ENCODE assay signal across 8 cellular contexts in the genomic region with DNA sequence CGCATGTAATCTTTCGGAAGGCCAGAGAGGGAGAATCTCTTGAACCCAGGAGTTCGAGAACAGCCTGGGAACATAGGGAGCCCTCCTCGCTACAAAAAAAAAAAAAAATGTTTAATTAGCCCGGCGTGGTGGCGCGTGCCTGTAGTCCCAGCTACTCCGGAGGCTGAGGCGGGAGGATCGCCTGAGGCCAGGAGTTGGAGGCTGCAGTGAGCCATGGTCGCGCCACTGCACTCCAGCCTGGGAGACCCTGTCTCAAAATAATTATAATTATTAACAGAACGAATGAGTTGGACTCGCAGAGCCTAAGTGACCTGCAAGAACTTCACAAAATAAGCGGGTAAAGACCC. TPM values are rescaled to one million over a fixed set of nuclear protein-coding genes. Genes with fewer than 3 reads are reported as not detected.
DNase-seq lines count a peak whose midpoint lies in the region; ATAC-seq and TF ChIP-seq lines count a peak whose summit lies in the region.

No MANE protein-coding gene starts in this region.

- peak overlapping the region; percentile 89 for H3K4me3 Mint-ChIP-seq in progenitor cell of endocrine pancreas (ENCODE audit: low read depth)

- H3K36me3 Mint-ChIP-seq in progenitor cell of endocrine pancreas (ENCODE audit: insufficient read depth) = peaks cover 2% of the 10 kb centered on the region

- H3K27me3 ChIP-seq in GM06990 (replicated peaks; ENCODE audit: control insufficient read depth, insufficient read depth, low read length) (no peaks in the 10 kb centered on the region), PC-3 (ENCODE audit: low read length) (no peaks in the 10 kb centered on the region), esophagus muscularis mucosa (no peaks in the 10 kb centered on the region)

- POLR2A ChIA-PET in PC-3 (lab: Charles Lee; ENCODE audit: unreplicated experiment) = no interaction called here
- POLR2A ChIA-PET in GM10248 (lab: Yijun Ruan, JAX) = no interaction called here

- no peaks in the 10 kb centered on the region for H3K9me2 ChIP-seq in PC-3 (replicated peaks; ENCODE audit: low read length)

- no peak overlapping the region for H3K27ac ChIP-seq in PC-3 (ENCODE audit: low read length)
- H3K27ac ChIP-seq in esophagus muscularis mucosa (replicated peaks in 1 of 4) = peak overlapping the region; percentile 84 to 91 (median 88)

- no peaks in the 10 kb centered on the region for H3K27me3 Mint-ChIP-seq in progenitor cell of endocrine pancreas

- peak overlapping the region; percentile 97 for H3K4me2 ChIP-seq in PC-3 (ENCODE audit: low read length)

- CTCF ChIA-PET in PC-3 (lab: Charles Lee) = no interaction called here
- CTCF ChIA-PET in GM10248 (lab: Yijun Ruan, JAX) = interaction anchor here (2.1 kb wide), 1 partner anchor 16 kb away, joined by 7 read pairs; no protein-coding TSS in a partner anchor

- TF ChIP-seq CTCF in GM06990 (IDR thresholded peaks at IDR 0.05; ENCODE audit: insufficient read depth, low read length, poor library complexity, severe bottlenecking) (no peak), PC-3 (conservative IDR thresholded peaks at IDR 0.05; ENCODE audit: low read depth, low read length) (no peak), esophagus muscularis mucosa (IDR thresholded peaks at IDR 0.05) (no peak), progenitor cell of endocrine pancreas (IDR thresholded peaks at IDR 0.05; ENCODE audit: unreplicated experiment) (no peak), GM10248 (IDR thresholded peaks at IDR 0.05; ENCODE audit: control extremely low read depth, extremely low read depth, low read depth, missing control alignments) (no peak)

- ATAC-seq in PC-3 (no peak; the same call in 1 of the 2 replicates), HG03354 (IDR thresholded peaks at IDR 0.05; ENCODE audit: poor library complexity, severe bottlenecking, unreplicated experiment) (no peak)

- TF ChIP-seq EP300 in esophagus muscularis mucosa (IDR thresholded peaks at IDR 0.05) = no peak

- peak overlapping the region; percentile 84 for H3K9ac ChIP-seq in PC-3 (ENCODE audit: low read length)

- intact Hi-C loops in PC-3 (cut with micrococcal nuclease) (no loop called here), esophagus muscularis mucosa (cut with DNase I) (no loop called here)

- TF ChIP-seq POLR2A in esophagus muscularis mucosa (IDR thresholded peaks at IDR 0.05; ENCODE audit: low read depth) = no peak

- BruUV-seq in PC-3 (replicated peaks; lab: Mats Ljungman, UMichigan) = no TSS peak

- no peak overlapping the region for H3K27ac Mint-ChIP-seq in progenitor cell of endocrine pancreas

- H3K4me1 Mint-ChIP-seq in progenitor cell of endocrine pancreas (ENCODE audit: low read depth) = no peaks in the 10 kb centered on the region

- WGBS in esophagus muscularis mucosa = 49% methylated on average over 16 of the region's 16 CpGs

- no peaks in the 10 kb centered on the region for H4K20me1 ChIP-seq in PC-3 (ENCODE audit: low read length)

- H3K4me3 ChIP-seq in GM06990 (replicated peaks; ENCODE audit: low read depth, low read length) (peak overlapping the region; percentile 89), PC-3 (ENCODE audit: low read length) (peak overlapping the region; percentile 73), esophagus muscularis mucosa (peak overlapping the region; percentile 82 to 94 (median 84))

- no peaks in the 10 kb centered on the region for H3F3A ChIP-seq in PC-3 (ENCODE audit: low read length, unreplicated experiment)

- DNase-seq in GM06990 (ENCODE audit: extremely low read depth, insufficient read length) = no peak
- DNase-seq in PC-3 = no peak
- DNase-seq in esophagus muscularis mucosa (ENCODE audit: extremely low spot score) = no peak
- no peak for DNase-seq in progenitor cell of endocrine pancreas (ENCODE audit: low spot score, unreplicated experiment)
- DNase-seq in GM10248 (ENCODE audit: extremely low spot score) = no peak
- DNase-seq in NCI-H1436 (lab: John Stamatoyannopoulos, UW) = no peak
- no peak for DNase-seq in NCI-H1694 treated with DMSO at 0.1 percent for 48 hours (lab: John Stamatoyannopoulos, UW)

- peaks cover 28% of the 10 kb centered on the region for H3K79me2 ChIP-seq in PC-3 (ENCODE audit: low read length)

- H3K4me1 ChIP-seq in PC-3 (ENCODE audit: insufficient read depth, low read length) = peaks cover 4% of the 10 kb centered on the region; the same call in 1 of the 2 replicates
- H3K4me1 ChIP-seq in esophagus muscularis mucosa = peaks cover 12 to 26% (median 21%) of the 10 kb centered on the region in 4 donors

- H3K9me3 ChIP-seq in PC-3 (ENCODE audit: low read length) (no peaks in the 10 kb centered on the region), esophagus muscularis mucosa (no peaks in the 10 kb centered on the region)

- no peaks in the 10 kb centered on the region for H3K9me3 Mint-ChIP-seq in progenitor cell of endocrine pancreas (ENCODE audit: low read depth)

- H2AFZ ChIP-seq in PC-3 (ENCODE audit: low read length) = peak overlapping the region; percentile 100

- H3K36me3 ChIP-seq in GM06990 (ENCODE audit: control insufficient read depth, insufficient read depth, low read length) (peaks cover 2% of the 10 kb centered on the region), PC-3 (ENCODE audit: low read depth, low read length) (peaks cover 2% of the 10 kb centered on the region; the same call in 1 of the 2 replicates), esophagus muscularis mucosa (peaks cover 24 to 38% (median 36%) of the 10 kb centered on the region in 4 donors)

RNA-seq across cellular contexts. Expression of a gene that starts 0.8 kb away (rescaled TPM):
- total RNA-seq in PC-3 (2014; rRNA removed) (8.8 and 11.6 TPM in 2 replicates), esophagus muscularis mucosa (10 to 100 TPM; 11.9 to 17.7 (median 13.1) TPM), progenitor cell of endocrine pancreas (13.4 and 14.0 TPM in 2 replicates)

RNA-seq across cellular contexts. Expression of a gene that starts 17.6 kb away (rescaled TPM):
- total RNA-seq in PC-3 (2014; rRNA removed) = 7.0 and 8.4 TPM in 2 replicates
- total RNA-seq in esophagus muscularis mucosa = 1 to 10 TPM; 2.3 to 7.4 (median 4.5) TPM
- 7.7 and 8.9 TPM in 2 replicates for total RNA-seq in progenitor cell of endocrine pancreas

RNA-seq across cellular contexts. Expression of a gene that starts 46.1 kb away (rescaled TPM):
- total RNA-seq in PC-3 (2014; rRNA removed) (66.1 and 111 TPM in 2 replicates), esophagus muscularis mucosa (100 to 1,000 TPM; 199 to 591 (median 327) TPM), progenitor cell of endocrine pancreas (251 and 264 TPM in 2 replicates)

RNA-seq across cellular contexts. Expression of a gene that starts 46.3 kb away (rescaled TPM):
- total RNA-seq in PC-3 (2014; rRNA removed) (41.9 and 50.9 TPM in 2 replicates), esophagus muscularis mucosa (10 to 100 TPM; 12.0 to 17.4 (median 15.0) TPM), progenitor cell of endocrine pancreas (56.1 and 58.1 TPM in 2 replicates)
